Comparison of ENCODE assay signal across 14 cellular contexts in genomic region chr22:28943501-28943879, GRCh38.
A peak's percentile ranks its signal among the peaks of the same experiment; 100 is the strongest.
DNase-seq lines count a peak whose midpoint lies in the region; ATAC-seq and TF ChIP-seq lines count a peak whose summit lies in the region.
"Had no signal": no experiment of that assay in that cellular context is flagged by ENCODE, and none has a peak within 500 bp of the region (broad histone marks: within the 10 kb centered on the region; RNA-seq: fewer than 3 reads in every experiment).

No MANE protein-coding gene starts in this region.

- H3F3A ChIP-seq in GM23248 (ENCODE audit: insufficient read depth): no peaks in the 10 kb centered on the region

- no peaks in the 10 kb centered on the region for H3K9me2 ChIP-seq in GM23248 (ENCODE audit: insufficient read depth)

- H3K36me3 ChIP-seq in Caco-2 (ENCODE audit: control insufficient read depth, insufficient read depth, low read length) (peaks cover 1% of the 10 kb centered on the region; the same call in 1 of the 2 replicates), GM23248 (ENCODE audit: low read depth) (no peaks in the 10 kb centered on the region)
- H3K36me3 ChIP-seq in effector memory CD4-positive, alpha-beta T cell (ENCODE audit: control insufficient read depth, insufficient read depth, low read length): no peaks in the 10 kb centered on the region
- H3K36me3 ChIP-seq: thoracic aorta had no signal

- H3K9me3 Mint-ChIP-seq in Caco-2 (ENCODE audit: unreplicated experiment): peaks cover 10% of the 10 kb centered on the region
- H3K9me3 Mint-ChIP-seq in nephron progenitor cell: peaks cover 34% of the 10 kb centered on the region

- peaks cover 16% of the 10 kb centered on the region for H3K9me3 ChIP-seq in Caco-2
- H3K9me3 ChIP-seq in effector memory CD4-positive, alpha-beta T cell (ENCODE audit: control insufficient read depth, low read length): no peaks in the 10 kb centered on the region
- no peaks in the 10 kb centered on the region for H3K9me3 ChIP-seq in GM23248 (ENCODE audit: low read depth)
- H3K9me3 ChIP-seq: thoracic aorta had no signal

- H3K27ac Mint-ChIP-seq in Caco-2 (ENCODE audit: unreplicated experiment): peak overlapping the region; percentile 65
- H3K27ac Mint-ChIP-seq in nephron progenitor cell: peak overlapping the region; percentile 99

- in situ Hi-C loops in GM23248 (cut with MboI): no loop called here

- no peak overlapping the region for H3K4me3 ChIP-seq in Caco-2 (ENCODE audit: low read depth, low read length)
- H3K4me3 ChIP-seq in effector memory CD4-positive, alpha-beta T cell (ENCODE audit: insufficient read depth, low read depth, low read length, poor library complexity, severe bottlenecking): no peak overlapping the region
- no peak overlapping the region for H3K4me3 ChIP-seq in GM23248
- H3K4me3 ChIP-seq: dorsolateral prefrontal cortex, thoracic aorta had no signal

- H3K79me2 ChIP-seq in GM23248 (ENCODE audit: insufficient read depth): no peaks in the 10 kb centered on the region

- 84 to 85% methylated on average over 2 of the region's 2 CpGs for WGBS in GM23248 (ENCODE audit: low coverage in 1 of 2, low lambda C conversion rate in 2 of 2, missing lambda C conversion rate in 2 of 2), 2 experiments

- H3K4me3 Mint-ChIP-seq in Caco-2 (ENCODE audit: unreplicated experiment): no peak overlapping the region
- peak overlapping the region; percentile 72 for H3K4me3 Mint-ChIP-seq in nephron progenitor cell

- 0 out of 2 replicates have a peak, but pooled peaks cover 3% of the 10 kb centered on the region for H4K20me1 ChIP-seq in GM23248 (ENCODE audit: insufficient read depth)

- intact Hi-C loops in Caco-2 (cut with micrococcal nuclease; ENCODE audit: unreplicated experiment): no loop called here

- H3K4me2 ChIP-seq in GM23248 (ENCODE audit: unreplicated experiment): no peak overlapping the region

- H3K9ac ChIP-seq in GM23248: no peak overlapping the region

- CTCF ChIA-PET in Caco-2 (lab: Charles Lee): interaction anchor here (0.6 to 1.6 kb wide), 4 partner anchors 9 to 798 kb away, joined by 3 to 4 read pairs (median 4); no protein-coding TSS in a partner anchor

- POLR2A ChIA-PET in Caco-2 (lab: Charles Lee): interaction anchor here (0.6 kb wide), 1 partner anchor 12 kb away, joined by 3 read pairs; no protein-coding TSS in a partner anchor

- H3K4me1 Mint-ChIP-seq in Caco-2 (ENCODE audit: low read depth, unreplicated experiment) (peaks cover 43% of the 10 kb centered on the region), nephron progenitor cell (peaks cover 58% of the 10 kb centered on the region)

- DNase-seq in Caco-2: no peak
- DNase-seq in NCI-H524 (lab: John Stamatoyannopoulos, UW): peak; percentile 62 to 79
- DNase-seq in caudate nucleus (lab: John Stamatoyannopoulos, UW): no peak
- DNase-seq in nephron progenitor cell: no peak
- no peak for DNase-seq in activated CD4-positive, alpha-beta T cell treated with anti-CD3 and anti-CD28 coated beads for 1 hour
- no peak for DNase-seq in effector memory CD4-positive, alpha-beta T cell
- DNase-seq in GM23248: no peak
- DNase-seq: activated gamma-delta T cell treated with Interleukin-2 at 50 U/mL for 16 hours, dorsolateral prefrontal cortex, NCI-H526 treated with DMSO at 0.1 percent for 48 hours, T-helper 9 cell had no signal

- no peak for ATAC-seq in HG03521 (IDR thresholded peaks at IDR 0.05; ENCODE audit: unreplicated experiment)
- ATAC-seq: Right ventricle myocardium inferior had no signal

- no peak overlapping the region for H2AFZ ChIP-seq in GM23248

- no peak for TF ChIP-seq CTCF in Caco-2 (IDR thresholded peaks at IDR 0.05; ENCODE audit: insufficient read depth in 1 of 2, low read depth in 1 of 2, low read length in 1 of 2, severe bottlenecking in 1 of 2, unreplicated experiment in 1 of 2)
- TF ChIP-seq CTCF in nephron progenitor cell (IDR thresholded peaks at IDR 0.05): no peak

- H3K36me3 Mint-ChIP-seq in Caco-2 (ENCODE audit: insufficient read depth, unreplicated experiment) (peaks cover 51% of the 10 kb centered on the region), nephron progenitor cell (ENCODE audit: low read depth) (peaks cover 37% of the 10 kb centered on the region)

- H3K27me3 ChIP-seq in Caco-2 (replicated peaks; ENCODE audit: control insufficient read depth, insufficient read depth, low read length): no peaks in the 10 kb centered on the region
- peaks cover 8% of the 10 kb centered on the region for H3K27me3 ChIP-seq in effector memory CD4-positive, alpha-beta T cell (replicated peaks; ENCODE audit: control insufficient read depth, insufficient read depth, low read length, poor library complexity, severe bottlenecking)
- no peaks in the 10 kb centered on the region for H3K27me3 ChIP-seq in GM23248 (replicated peaks; ENCODE audit: insufficient read depth)
- H3K27me3 ChIP-seq: dorsolateral prefrontal cortex had no signal

- H3K4me1 ChIP-seq in Caco-2: peaks cover 42% of the 10 kb centered on the region
- H3K4me1 ChIP-seq in effector memory CD4-positive, alpha-beta T cell (ENCODE audit: control insufficient read depth, insufficient read depth, low read length, poor library complexity, severe bottlenecking): no peaks in the 10 kb centered on the region
- no peaks in the 10 kb centered on the region for H3K4me1 ChIP-seq in GM23248 (ENCODE audit: insufficient read depth)

- peak overlapping the region; percentile 76 for H3K27ac ChIP-seq in caudate nucleus (ENCODE audit: low read depth, low read length)
- H3K27ac ChIP-seq in effector memory CD4-positive, alpha-beta T cell (ENCODE audit: insufficient read depth, low read length, poor library complexity, severe bottlenecking): no peak overlapping the region
- no peak overlapping the region for H3K27ac ChIP-seq in GM23248
- H3K27ac ChIP-seq: thoracic aorta had no signal

- no TSS peak for BruUV-seq in Caco-2 (replicated peaks; lab: Mats Ljungman, UMichigan)

- H3K27me3 Mint-ChIP-seq in Caco-2 (ENCODE audit: insufficient read depth, unreplicated experiment) (no peaks in the 10 kb centered on the region), nephron progenitor cell (ENCODE audit: low read depth, poor library complexity) (no peaks in the 10 kb centered on the region)

Comparison
In these comparisons a context has a peak if more than half of its experiments do, and no peak if none do; other contexts are left out.
1. DNase-seq: peak in NCI-H524 (2 of 2); none in Caco-2 (0 of 2), caudate nucleus (0 of 61), nephron progenitor cell (single experiment), activated CD4-positive, alpha-beta T cell treated with anti-CD3 and anti-CD28 coated beads for 1 hour (single experiment), effector memory CD4-positive, alpha-beta T cell (0 of 3) and GM23248 (single experiment).